In the genomic region with DNA sequence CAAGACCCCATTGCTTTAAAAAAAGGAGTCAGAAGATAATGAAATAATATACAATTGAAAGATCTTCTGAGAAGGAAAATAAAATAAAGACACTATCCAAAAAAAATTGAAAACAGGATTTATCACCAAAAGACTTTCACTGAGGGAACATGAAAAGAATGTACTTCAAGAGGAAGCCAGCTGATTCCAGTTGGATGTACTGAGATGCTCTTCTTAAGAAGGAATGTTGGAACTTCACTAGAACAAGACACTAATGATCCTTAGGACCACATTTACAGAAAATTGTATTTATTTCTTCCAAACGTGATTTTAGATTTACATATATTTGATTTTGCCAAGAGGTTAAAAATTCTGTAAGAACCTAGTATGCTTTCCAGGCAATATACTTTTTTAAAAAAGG, we compare ENCODE assay signal across 17 cellular contexts.
DNase-seq lines count a peak whose midpoint lies in the region; ATAC-seq and TF ChIP-seq lines count a peak whose summit lies in the region.
"Had no signal": no experiment of that assay in that cellular context is flagged by ENCODE, and none has a peak within 500 bp of the region (broad histone marks: within the 10 kb centered on the region; RNA-seq: fewer than 3 reads in every experiment).

No MANE protein-coding gene starts in this region.

- no peak for TF ChIP-seq CTCF in heart right ventricle (IDR thresholded peaks at IDR 0.05)
- no peak for TF ChIP-seq CTCF in right atrium auricular region (IDR thresholded peaks at IDR 0.05)
- no peak for TF ChIP-seq CTCF in brain (conservative IDR thresholded peaks at IDR 0.05)
- no peak for TF ChIP-seq CTCF in tibial nerve (IDR thresholded peaks at IDR 0.05)
- TF ChIP-seq CTCF in HFFc6 (IDR thresholded peaks at IDR 0.05): no peak
- TF ChIP-seq CTCF in spleen (IDR thresholded peaks at IDR 0.05 in 8 of 11, conservative IDR thresholded peaks at IDR 0.05 in 3 of 11): no peak

- H3K9me3 ChIP-seq in heart right ventricle (peaks cover 0 to 21% (median 0%) of the 10 kb centered on the region in 11 donors), right atrium auricular region (peaks cover 0 to 9% of the 10 kb centered on the region in 2 donors), tibial nerve (no peaks in the 10 kb centered on the region), spleen (peaks cover 0 to 5% (median 2%) of the 10 kb centered on the region in 8 donors)
- H3K9me3 ChIP-seq: A549 had no signal

- intact Hi-C loops in heart right ventricle (cut with DNase I) (loop anchor here in 1 of 10 donors (10.0 kb wide), 1 partner anchor 387 kb away; no protein-coding TSS in a partner anchor), spleen (cut with DNase I; ENCODE audit: low total_unique reads) (no loop called here)

- H3K4me3 Mint-ChIP-seq in brain (peak overlapping the region in 1 of 5 experiments; percentile 58), HFFc6 (no peak overlapping the region)
- H3K4me3 Mint-ChIP-seq: CD4-positive, CD25-positive, alpha-beta regulatory T cell; H9 had no signal

- peaks cover 21% of the 10 kb centered on the region for H3K4me1 Mint-ChIP-seq in brain
- H3K4me1 Mint-ChIP-seq in HFFc6 (ENCODE audit: low read depth): no peaks in the 10 kb centered on the region
- H3K4me1 Mint-ChIP-seq: CD4-positive, CD25-positive, alpha-beta regulatory T cell had no signal

- H3K27ac Mint-ChIP-seq in brain (peak overlapping the region in 3 of 5 experiments; percentile 61 to 97 (median 91)), HFFc6 (no peak overlapping the region)
- H3K27ac Mint-ChIP-seq: CD4-positive, CD25-positive, alpha-beta regulatory T cell; H9 had no signal

- H3K36me3 Mint-ChIP-seq in brain: peaks cover 10% of the 10 kb centered on the region
- no peaks in the 10 kb centered on the region for H3K36me3 Mint-ChIP-seq in HFFc6 (ENCODE audit: low read depth)
- H3K36me3 Mint-ChIP-seq: CD4-positive, CD25-positive, alpha-beta regulatory T cell had no signal

- no peaks in the 10 kb centered on the region for H3K27me3 Mint-ChIP-seq in brain
- H3K27me3 Mint-ChIP-seq in HFFc6 (ENCODE audit: insufficient read depth): peaks cover 2% of the 10 kb centered on the region; the same call in 1 of the 2 replicates

- no peak overlapping the region for H3K4me3 ChIP-seq in heart right ventricle
- H3K4me3 ChIP-seq in right atrium auricular region: no peak overlapping the region
- no peak overlapping the region for H3K4me3 ChIP-seq in tibial nerve
- H3K4me3 ChIP-seq in spleen: no peak overlapping the region
- H3K4me3 ChIP-seq: A549, GM12878 had no signal

- 64 to 81% methylated on average over 1 of the region's 1 CpG for WGBS in heart right ventricle, 2 donors
- WGBS in tibial nerve, 2 donors: 30% methylated on average over 1 of the region's 1 CpG
- WGBS in spleen, 5 donors: 65 to 84% (median 72%) methylated on average over 1 of the region's 1 CpG

- peak overlapping the region in 6 of 10 donors; percentile 2 to 54 (median 24) for H3K27ac ChIP-seq in heart right ventricle
- H3K27ac ChIP-seq in right atrium auricular region: no peak overlapping the region
- H3K27ac ChIP-seq in layer of hippocampus (ENCODE audit: low read depth, low read length): peak overlapping the region; percentile 22
- H3K27ac ChIP-seq in tibial nerve: peak overlapping the region; percentile 30 to 82 (median 58)
- no peak overlapping the region for H3K27ac ChIP-seq in spleen
- H3K27ac ChIP-seq: A549 had no signal

- DNase-seq in heart right ventricle: no peak
- no peak for DNase-seq in right atrium auricular region (ENCODE audit: low spot score)
- DNase-seq in tibial nerve (ENCODE audit: low spot score in 2 of 2): no peak
- no peak for DNase-seq in HFFc6
- no peak for DNase-seq in spleen
- DNase-seq: AML-193; CD4-positive, CD25-positive, alpha-beta regulatory T cell; H9; NCI-H1417; NCI-H2029 treated with DMSO at 0.1 percent for 48 hours; NCI-H345; NCI-H526 treated with DMSO at 0.1 percent for 48 hours had no signal

- TF ChIP-seq EP300 in tibial nerve (IDR thresholded peaks at IDR 0.05): no peak

- H3K36me3 ChIP-seq in heart right ventricle (no peaks in the 10 kb centered on the region), right atrium auricular region (no peaks in the 10 kb centered on the region), tibial nerve (no peaks in the 10 kb centered on the region), spleen (no peaks in the 10 kb centered on the region)

- TF ChIP-seq POLR2A in tibial nerve (IDR thresholded peaks at IDR 0.05) (no peak), spleen (IDR thresholded peaks at IDR 0.05) (no peak)

- no peaks in the 10 kb centered on the region for H3K27me3 ChIP-seq in heart right ventricle
- H3K27me3 ChIP-seq in right atrium auricular region: no peaks in the 10 kb centered on the region
- H3K27me3 ChIP-seq in layer of hippocampus (ENCODE audit: control insufficient read depth, insufficient read depth, low read length): no peaks in the 10 kb centered on the region
- H3K27me3 ChIP-seq in tibial nerve: no peaks in the 10 kb centered on the region
- no peaks in the 10 kb centered on the region for H3K27me3 ChIP-seq in spleen (replicated peaks in 1 of 7)

- peaks cover 0 to 6% (median 0%) of the 10 kb centered on the region in 9 donors for H3K4me1 ChIP-seq in heart right ventricle
- H3K4me1 ChIP-seq in right atrium auricular region: no peaks in the 10 kb centered on the region
- H3K4me1 ChIP-seq in tibial nerve: no peaks in the 10 kb centered on the region
- H3K4me1 ChIP-seq in spleen: no peaks in the 10 kb centered on the region
- H3K4me1 ChIP-seq: A549 had no signal

- H3K9me3 Mint-ChIP-seq in brain (peaks cover 7 to 25% (median 18%) of the 10 kb centered on the region in 5 experiments), HFFc6 (no peaks in the 10 kb centered on the region)

- ATAC-seq in heart right ventricle (peak in 1 of 8 donors; percentile 61), GM18519 (IDR thresholded peaks at IDR 0.05; ENCODE audit: low FRiP score, unreplicated experiment) (no peak)
- ATAC-seq: A549, GM12878 had no signal

Comparison
In these comparisons a context has a peak if more than half of its experiments do, and no peak if none do; other contexts are left out.
1. H3K27ac ChIP-seq: peak in heart right ventricle (6 of 10), layer of hippocampus (single experiment) and tibial nerve (4 of 4); none in right atrium auricular region (0 of 2) and spleen (0 of 8).